In genomic region chr17:54983260-54983659, GRCh38 we compare ENCODE assay signal across 24 cellular contexts. TPM values are rescaled to one million over a fixed set of nuclear protein-coding genes. Genes with fewer than 3 reads are reported as not detected.
A peak's percentile ranks its signal among the peaks of the same experiment; 100 is the strongest.
DNase-seq lines count a peak whose midpoint lies in the region; ATAC-seq, FAIRE-seq and TF ChIP-seq lines count a peak whose summit lies in the region.
"Had no signal": no experiment of that assay in that cellular context is flagged by ENCODE, and none has a peak within 500 bp of the region (broad histone marks: within the 10 kb centered on the region; RNA-seq: fewer than 3 reads in every experiment).

No MANE protein-coding gene starts in this region.

- H2AFZ ChIP-seq in GM12878 (ENCODE audit: control insufficient read depth, low read depth, low read length): no peak overlapping the region

- no peak for DNase-seq in GM12878 (ENCODE audit: low read depth, low spot score)
- no peak for DNase-seq in activated T-helper 1 cell treated with anti-CD3 and anti-CD28 coated beads, Interleukin-12 subunit alpha, Interleukin-12 subunit beta, Interleukin-2, Interleukin-4 antibody, amounts not matched to agents 30 ng/mL and 10 ng/mL and 1 ng/mL, durations not matched to agents 14 hours and 24 hours and 36 hours (ENCODE audit: low spot score)
- no peak for DNase-seq in activated T-helper 2 cell treated with anti-CD3 and anti-CD28 coated beads, Interferon-gamma antibody, Interleukin-2, Interleukin-4, amounts not matched to agents 10 μg/mL and 5 μg/mL and 100 μg/mL, durations not matched to agents 14 hours and 24 hours and 36 hours (ENCODE audit: low spot score)
- DNase-seq in OCI-M2 (lab: John Stamatoyannopoulos, UW; ENCODE audit: unreplicated experiment): no peak
- no peak for DNase-seq in ovary
- DNase-seq: activated CD4-positive, alpha-beta T cell treated with anti-CD3 and anti-CD28 coated beads for 48 hours; activated T-cell treated with anti-CD3 and anti-CD28 coated beads, Interleukin-2, amount 50 U/mL, for 24 hours; Calu3; KBM-7; naive thymus-derived CD8-positive, alpha-beta T cell; NCI-H1105; NCI-H1930; NCI-H524; NK-92 treated with Interleukin-12 subunit alpha and Interleukin-12 subunit beta, amount 100 ng/mL, for 24 hours; nucleus accumbens; Right ventricle myocardium superior; stimulated activated CD8-positive, alpha-beta memory T cell treated with anti-CD3 and anti-CD28 coated beads, Interleukin-4, amount 100 ng/mL, for 48 hours had no signal

- no peaks in the 10 kb centered on the region for H3K4me1 ChIP-seq in GM12878 (ENCODE audit: control insufficient read depth, insufficient read depth, low read length)
- H3K4me1 ChIP-seq in ovary (ENCODE audit: insufficient read depth): peaks cover 2% of the 10 kb centered on the region

- TF ChIP-seq RAD21 in GM12878 (IDR thresholded peaks at IDR 0.05; ENCODE audit: insufficient read depth, low read depth, low read length): no peak

- POLR2A ChIA-PET in GM12878 (lab: Charles Lee): no interaction called here

- H3K9me3 ChIP-seq in GM12878 (replicated peaks; ENCODE audit: control insufficient read depth, insufficient read depth, low read length) (peaks cover 3% of the 10 kb centered on the region; the same call in 2 of the 3 replicates), ovary (no peaks in the 10 kb centered on the region)

- H4K20me1 ChIP-seq in GM12878 (ENCODE audit: control insufficient read depth, insufficient read depth): no peaks in the 10 kb centered on the region

- TF ChIP-seq POLR2A in GM12878 (IDR thresholded peaks at IDR 0.05; ENCODE audit: low read depth, low read length): no peak
- TF ChIP-seq POLR2A in ovary (IDR thresholded peaks at IDR 0.05): no peak

- H3K27me3 Mint-ChIP-seq in activated T-helper 1 cell treated with anti-CD3 and anti-CD28 coated beads, Interleukin-12 subunit alpha, Interleukin-12 subunit beta, Interleukin-2, Interleukin-4 antibody, amounts not matched to agents 30 ng/mL and 10 ng/mL and 1 ng/mL, durations not matched to agents 14 hours and 24 hours and 36 hours (ENCODE audit: insufficient read depth): no peaks in the 10 kb centered on the region
- no peaks in the 10 kb centered on the region for H3K27me3 Mint-ChIP-seq in activated T-helper 2 cell treated with anti-CD3 and anti-CD28 coated beads, Interferon-gamma antibody, Interleukin-2, Interleukin-4, amounts not matched to agents 10 μg/mL and 5 μg/mL and 100 μg/mL, durations not matched to agents 14 hours and 24 hours and 36 hours (ENCODE audit: low read depth)
- H3K27me3 Mint-ChIP-seq: activated T-cell treated with anti-CD3 and anti-CD28 coated beads, Interleukin-2, amount 50 U/mL, for 24 hours; brain; naive thymus-derived CD8-positive, alpha-beta T cell; type B pancreatic cell had no signal

- H3K4me3 ChIP-seq in GM12878 (no peak overlapping the region), ovary (no peak overlapping the region)
- H3K4me3 ChIP-seq: skin epidermis had no signal

- TF ChIP-seq EP300 in GM12878 (IDR thresholded peaks at IDR 0.05; ENCODE audit: borderline replicate concordance in 1 of 2, control insufficient read depth in 1 of 2, low read depth in 2 of 2, low read length in 2 of 2) (no peak), ovary (IDR thresholded peaks at IDR 0.05) (no peak)

- no TSS peak for BruUV-seq in GM12878 (replicated peaks; lab: Mats Ljungman, UMichigan)

- no peak overlapping the region for H3K9ac ChIP-seq in GM12878 (ENCODE audit: control insufficient read depth, insufficient read depth, low read length)

- H3K27ac Mint-ChIP-seq in activated T-helper 1 cell treated with anti-CD3 and anti-CD28 coated beads, Interleukin-12 subunit alpha, Interleukin-12 subunit beta, Interleukin-2, Interleukin-4 antibody, amounts not matched to agents 30 ng/mL and 10 ng/mL and 1 ng/mL, durations not matched to agents 14 hours and 24 hours and 36 hours: no peak overlapping the region
- H3K27ac Mint-ChIP-seq in activated T-helper 2 cell treated with anti-CD3 and anti-CD28 coated beads, Interferon-gamma antibody, Interleukin-2, Interleukin-4, amounts not matched to agents 10 μg/mL and 5 μg/mL and 100 μg/mL, durations not matched to agents 14 hours and 24 hours and 36 hours: no peak overlapping the region
- H3K27ac Mint-ChIP-seq: activated T-cell treated with anti-CD3 and anti-CD28 coated beads, Interleukin-2, amount 50 U/mL, for 24 hours; brain; naive thymus-derived CD8-positive, alpha-beta T cell; type B pancreatic cell had no signal

- no peak overlapping the region for H3K4me3 Mint-ChIP-seq in activated T-helper 1 cell treated with anti-CD3 and anti-CD28 coated beads, Interleukin-12 subunit alpha, Interleukin-12 subunit beta, Interleukin-2, Interleukin-4 antibody, amounts not matched to agents 30 ng/mL and 10 ng/mL and 1 ng/mL, durations not matched to agents 14 hours and 24 hours and 36 hours
- no peak overlapping the region for H3K4me3 Mint-ChIP-seq in activated T-helper 2 cell treated with anti-CD3 and anti-CD28 coated beads, Interferon-gamma antibody, Interleukin-2, Interleukin-4, amounts not matched to agents 10 μg/mL and 5 μg/mL and 100 μg/mL, durations not matched to agents 14 hours and 24 hours and 36 hours (ENCODE audit: low read depth)
- H3K4me3 Mint-ChIP-seq: activated T-cell treated with anti-CD3 and anti-CD28 coated beads, Interleukin-2, amount 50 U/mL, for 24 hours; brain; naive thymus-derived CD8-positive, alpha-beta T cell; type B pancreatic cell had no signal

- in situ Hi-C loops in GM12878 (cut with MboI): no loop called here

- TF ChIP-seq CTCF in GM12878 (IDR thresholded peaks at IDR 0.05 in 2 of 3, conservative IDR thresholded peaks at IDR 0.05 in 1 of 3; ENCODE audit: control insufficient read depth in 2 of 3, extremely low read depth in 1 of 3, insufficient read depth in 1 of 3, low read depth in 3 of 3, low read length in 3 of 3): no peak
- TF ChIP-seq CTCF in ovary (IDR thresholded peaks at IDR 0.05): no peak

- H3K9me3 Mint-ChIP-seq in activated T-helper 1 cell treated with anti-CD3 and anti-CD28 coated beads, Interleukin-12 subunit alpha, Interleukin-12 subunit beta, Interleukin-2, Interleukin-4 antibody, amounts not matched to agents 30 ng/mL and 10 ng/mL and 1 ng/mL, durations not matched to agents 14 hours and 24 hours and 36 hours: peaks cover 19% of the 10 kb centered on the region
- H3K9me3 Mint-ChIP-seq in activated T-helper 2 cell treated with anti-CD3 and anti-CD28 coated beads, Interferon-gamma antibody, Interleukin-2, Interleukin-4, amounts not matched to agents 10 μg/mL and 5 μg/mL and 100 μg/mL, durations not matched to agents 14 hours and 24 hours and 36 hours: peaks cover 13% of the 10 kb centered on the region
- H3K9me3 Mint-ChIP-seq: type B pancreatic cell had no signal

- SMC1A ChIA-PET in GM12878 (lab: Charles Lee; ENCODE audit: uncharacterized antibody, unreplicated experiment): interaction anchor here (0.6 to 2.8 kb wide), 3 partner anchors 9 to 1296 kb away, joined by 3 to 9 read pairs (median 4); no protein-coding TSS in a partner anchor

- H3K27ac ChIP-seq in GM12878 (ENCODE audit: control insufficient read depth, insufficient read depth) (no peak overlapping the region), ovary (peak overlapping the region in 1 of 2 donors; percentile 14)
- H3K27ac ChIP-seq: VCaP had no signal

- no peak for FAIRE-seq in GM12878 (lab: Jason Lieb, UNC)
- FAIRE-seq: keratinocyte had no signal

- CTCF ChIA-PET in GM12878 (lab: Yijun Ruan, JAX): interaction anchor here (0.6 to 1.3 kb wide), 2 partner anchors 9 to 10 kb away, joined by 3 to 4 read pairs; no protein-coding TSS in a partner anchor

- intact Hi-C loops in GM12878 (cut with micrococcal nuclease; ENCODE audit: unreplicated experiment): no loop called here
- intact Hi-C loops in activated T-helper 1 cell treated with anti-CD3 and anti-CD28 coated beads, Interleukin-12 subunit alpha, Interleukin-12 subunit beta, Interleukin-2, Interleukin-4 antibody, amounts not matched to agents 30 ng/mL and 10 ng/mL and 1 ng/mL, durations not matched to agents 14 hours and 24 hours and 36 hours (cut with micrococcal nuclease): no loop called here
- intact Hi-C loops in activated T-helper 2 cell treated with anti-CD3 and anti-CD28 coated beads, Interferon-gamma antibody, Interleukin-2, Interleukin-4, amounts not matched to agents 10 μg/mL and 5 μg/mL and 100 μg/mL, durations not matched to agents 14 hours and 24 hours and 36 hours (cut with micrococcal nuclease): no loop called here
- intact Hi-C loops in ovary (cut with DNase I): no loop called here

- no peak overlapping the region for H3K4me2 ChIP-seq in GM12878 (ENCODE audit: control insufficient read depth, insufficient read depth)

- RAD21 ChIA-PET in GM12878 (lab: Charles Lee; ENCODE audit: unreplicated experiment): interaction anchor here (1.1 kb wide), 1 partner anchor 9 kb away, joined by 3 read pairs; no protein-coding TSS in a partner anchor

- H3K27me3 ChIP-seq in GM12878 (replicated peaks in 1 of 2; ENCODE audit: control insufficient read depth in 2 of 2, insufficient read depth in 2 of 2, low read length in 1 of 2) (no peaks in the 10 kb centered on the region), ovary (no peaks in the 10 kb centered on the region)

- no peaks in the 10 kb centered on the region for H3K79me2 ChIP-seq in GM12878 (ENCODE audit: control insufficient read depth, insufficient read depth, low read length)

- ATAC-seq in GM19452 (IDR thresholded peaks at IDR 0.05; ENCODE audit: unreplicated experiment): peak; percentile 81
- ATAC-seq in HG02884 (IDR thresholded peaks at IDR 0.05; ENCODE audit: unreplicated experiment): peak; percentile 73
- peak; percentile 91 for ATAC-seq in GM12878
- ATAC-seq: naive thymus-derived CD8-positive, alpha-beta T cell had no signal

- peaks cover 2% of the 10 kb centered on the region for H3K36me3 Mint-ChIP-seq in activated T-helper 1 cell treated with anti-CD3 and anti-CD28 coated beads, Interleukin-12 subunit alpha, Interleukin-12 subunit beta, Interleukin-2, Interleukin-4 antibody, amounts not matched to agents 30 ng/mL and 10 ng/mL and 1 ng/mL, durations not matched to agents 14 hours and 24 hours and 36 hours (ENCODE audit: low read depth)
- peaks cover 15% of the 10 kb centered on the region for H3K36me3 Mint-ChIP-seq in activated T-helper 2 cell treated with anti-CD3 and anti-CD28 coated beads, Interferon-gamma antibody, Interleukin-2, Interleukin-4, amounts not matched to agents 10 μg/mL and 5 μg/mL and 100 μg/mL, durations not matched to agents 14 hours and 24 hours and 36 hours (ENCODE audit: low read depth)

- peaks cover 6% of the 10 kb centered on the region for H3K4me1 Mint-ChIP-seq in activated T-helper 1 cell treated with anti-CD3 and anti-CD28 coated beads, Interleukin-12 subunit alpha, Interleukin-12 subunit beta, Interleukin-2, Interleukin-4 antibody, amounts not matched to agents 30 ng/mL and 10 ng/mL and 1 ng/mL, durations not matched to agents 14 hours and 24 hours and 36 hours (ENCODE audit: low read depth)
- peaks cover 9% of the 10 kb centered on the region for H3K4me1 Mint-ChIP-seq in activated T-helper 2 cell treated with anti-CD3 and anti-CD28 coated beads, Interferon-gamma antibody, Interleukin-2, Interleukin-4, amounts not matched to agents 10 μg/mL and 5 μg/mL and 100 μg/mL, durations not matched to agents 14 hours and 24 hours and 36 hours (ENCODE audit: low read depth)
- H3K4me1 Mint-ChIP-seq: brain had no signal

- H3K36me3 ChIP-seq in GM12878 (ENCODE audit: control insufficient read depth in 2 of 2, insufficient read depth in 2 of 2, low read length in 1 of 2) (no peaks in the 10 kb centered on the region), ovary (no peaks in the 10 kb centered on the region)

RNA-seq across cellular contexts. Expression of gene STXBP4, which starts 14.7 kb away (rescaled TPM):
- 73.9 and 87.4 TPM in 2 replicates for total RNA-seq in GM12878 (2013; cell fraction: nucleolus; rRNA removed)
- total RNA-seq in GM12878 (2014; rRNA removed): 4.3 and 8.8 TPM in 2 replicates
- total RNA-seq in GM12878 (2014; rRNA removed; fragmentation: Illumina TruSeq; extraction: Trizol): 9.1 and 11.7 TPM in 2 replicates
- total RNA-seq in GM12878 (2021): 7.2 and 7.5 TPM in 2 replicates
- 0.77 TPM for polyA plus RNA-seq in GM12878 (2011; ENCODE audit: low read depth)
- 5.4 and 7.3 TPM in 2 replicates for polyA plus RNA-seq in GM12878 (2011; rRNA removed)
- 1.8 and 2.3 TPM in 2 replicates for polyA plus RNA-seq in GM12878 (2011; cell fraction: cytosol; rRNA removed)
- 7.4 and 9.0 TPM in 2 replicates for polyA plus RNA-seq in GM12878 (2011; cell fraction: nucleus; rRNA removed)
- 2.1 and 3.8 TPM in 2 replicates for polyA plus RNA-seq in GM12878 (2012)
- 9.8 and 14.5 TPM in 2 replicates for polyA plus RNA-seq in GM12878 (2014; fragmentation: Illumina TruSeq; extraction: Trizol)
- polyA plus RNA-seq in GM12878 (2014; fragmentation: Nextera tagmentation; extraction: Ambion mirVana): 1 to 10 TPM; 4.8 to 5.5 TPM
- 2.1 and 6.1 TPM in 2 replicates for polyA plus RNA-seq in GM12878 (2014; rRNA removed)
- polyA plus RNA-seq in GM12878 (2016; fragmentation: Nextera tagmentation; extraction: Ambion mirVana): 10 to 100 TPM in 1 of 2 experiments, 1 to 10 TPM in 1; 7.8 to 11.0 TPM
- polyA minus RNA-seq in GM12878 (2011; rRNA and poly(A)+ RNA removed): 7.5 and 9.2 TPM in 2 replicates
- polyA minus RNA-seq in GM12878 (2011; cell fraction: cytosol; rRNA and poly(A)+ RNA removed): 1.9 and 2.4 TPM in 2 replicates
- 15.6 and 20.6 TPM in 2 replicates for polyA minus RNA-seq in GM12878 (2011; cell fraction: nucleus; rRNA and poly(A)+ RNA removed)
- total RNA-seq in activated T-helper 1 cell treated with anti-CD3 and anti-CD28 coated beads, Interleukin-12 subunit alpha, Interleukin-12 subunit beta, Interleukin-2, Interleukin-4 antibody, amounts not matched to agents 30 ng/mL and 10 ng/mL and 1 ng/mL, durations not matched to agents 14 hours and 24 hours and 36 hours: 5.1 and 7.3 TPM in 2 replicates
- 7.4 and 7.6 TPM in 2 replicates for total RNA-seq in activated T-helper 2 cell treated with anti-CD3 and anti-CD28 coated beads, Interferon-gamma antibody, Interleukin-2, Interleukin-4, amounts not matched to agents 10 μg/mL and 5 μg/mL and 100 μg/mL, durations not matched to agents 14 hours and 24 hours and 36 hours
- 10 to 100 TPM; 13.8 to 63.1 (median 20.6) TPM for total RNA-seq in ovary
- polyA plus RNA-seq in ovary: 1 to 10 TPM; 2.4 to 6.1 TPM

RNA-seq across cellular contexts. Expression of gene COX11, which starts 14.8 kb away (rescaled TPM):
- total RNA-seq in GM12878 (2013; cell fraction: nucleolus; rRNA removed): 72.5 and 79.1 TPM in 2 replicates
- total RNA-seq in GM12878 (2014; rRNA removed) (57.2 and 66.0 TPM in 2 replicates), GM12878 (2014; rRNA removed; fragmentation: Illumina TruSeq; extraction: Trizol) (22.4 and 28.9 TPM in 2 replicates), GM12878 (2021) (50.0 and 52.0 TPM in 2 replicates), ovary (10 to 100 TPM; 42.0 to 74.0 (median 51.9) TPM)
- 11.6 TPM for polyA plus RNA-seq in GM12878 (2011; ENCODE audit: low read depth)
- polyA plus RNA-seq in GM12878 (2011; rRNA removed) (51.6 and 55.4 TPM in 2 replicates), GM12878 (2014; fragmentation: Illumina TruSeq; extraction: Trizol) (22.4 and 23.3 TPM in 2 replicates), GM12878 (2014; fragmentation: Nextera tagmentation; extraction: Ambion mirVana) (10 to 100 TPM; 13.8 to 21.5 TPM), GM12878 (2014; rRNA removed) (69.4 and 72.1 TPM in 2 replicates), GM12878 (2016; fragmentation: Nextera tagmentation; extraction: Ambion mirVana) (10 to 100 TPM; 54.1 to 54.6 TPM), ovary (10 to 100 TPM; 35.1 to 57.3 TPM)
- polyA plus RNA-seq in GM12878 (2011; cell fraction: cytosol; rRNA removed): 44.9 and 75.6 TPM in 2 replicates
- 78.4 and 96.7 TPM in 2 replicates for polyA plus RNA-seq in GM12878 (2011; cell fraction: nucleus; rRNA removed)
- polyA plus RNA-seq in GM12878 (2012): 26.7 and 29.0 TPM in 2 replicates
- polyA minus RNA-seq in GM12878 (2011; rRNA and poly(A)+ RNA removed): 37.1 and 76.5 TPM in 2 replicates
- polyA minus RNA-seq in GM12878 (2011; cell fraction: cytosol; rRNA and poly(A)+ RNA removed): 23.9 and 39.7 TPM in 2 replicates
- 54.3 and 81.0 TPM in 2 replicates for polyA minus RNA-seq in GM12878 (2011; cell fraction: nucleus; rRNA and poly(A)+ RNA removed)
- total RNA-seq in activated T-helper 1 cell treated with anti-CD3 and anti-CD28 coated beads, Interleukin-12 subunit alpha, Interleukin-12 subunit beta, Interleukin-2, Interleukin-4 antibody, amounts not matched to agents 30 ng/mL and 10 ng/mL and 1 ng/mL, durations not matched to agents 14 hours and 24 hours and 36 hours: 45.0 and 51.3 TPM in 2 replicates
- total RNA-seq in activated T-helper 2 cell treated with anti-CD3 and anti-CD28 coated beads, Interferon-gamma antibody, Interleukin-2, Interleukin-4, amounts not matched to agents 10 μg/mL and 5 μg/mL and 100 μg/mL, durations not matched to agents 14 hours and 24 hours and 36 hours: 48.9 and 54.0 TPM in 2 replicates
